In the genomic region with DNA sequence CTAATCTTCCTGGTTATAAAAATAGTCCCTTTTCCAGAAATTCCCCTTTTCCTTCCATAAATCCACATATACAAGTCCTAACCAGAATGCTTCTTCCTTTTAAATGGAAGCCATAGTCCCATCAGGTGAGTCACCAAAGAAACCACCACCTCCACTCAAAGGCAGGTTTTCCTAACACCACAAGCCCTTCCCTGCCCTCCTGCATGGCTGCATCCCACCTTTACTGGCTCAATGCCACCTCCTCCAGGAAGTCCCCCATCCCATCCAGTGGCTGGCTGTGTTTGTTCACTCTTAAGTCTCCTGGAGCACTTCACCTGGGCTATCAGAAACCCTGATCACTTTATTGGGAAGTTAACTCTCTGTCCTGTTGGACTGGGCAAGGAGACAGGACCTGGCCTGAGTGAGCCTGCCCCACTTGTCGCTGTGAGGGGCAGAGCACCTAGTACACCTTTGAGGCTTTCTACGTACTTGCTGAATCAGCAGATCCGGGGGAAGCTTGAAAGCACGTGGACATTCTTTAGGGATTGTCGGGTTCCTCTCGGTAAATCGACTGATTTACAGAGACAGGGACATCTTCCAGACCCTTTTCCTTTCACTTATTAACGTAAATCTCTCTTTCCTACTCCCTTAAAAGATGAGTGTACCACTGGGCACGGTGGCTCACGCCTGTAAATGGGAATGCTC, we compare ENCODE assay signal across 22 cellular contexts.
"Had no signal": no experiment of that assay in that cellular context is flagged by ENCODE, and none has a peak within 500 bp of the region (broad histone marks: within the 10 kb centered on the region; RNA-seq: fewer than 3 reads in every experiment).

No MANE protein-coding gene starts in this region.

- DNase-seq: activated CD4-positive, alpha-beta memory T cell treated with anti-CD3 and anti-CD28 coated beads for 36 hours; activated CD4-positive, alpha-beta T cell treated with anti-CD3 and anti-CD28 coated beads, Interleukin-2, amount 10 ng/mL, durations not matched to agents 24 days and 14 days; activated CD4-positive, CD25-positive, alpha-beta regulatory T cell treated with anti-CD3 and anti-CD28 coated beads, Interleukin-2, amount 50 U/mL, for 72 hours; activated naive CD4-positive, alpha-beta T cell; activated T-cell treated with anti-CD3 and anti-CD28 coated beads, Interleukin-2, amount 50 U/mL, for 72 hours; cerebellar nuclear complex; colonic mucosa; effector CD8-positive, alpha-beta T cell; erythroblast; heart left ventricle; hypothalamus; immature natural killer cell; left ventricle myocardium inferior; mucosa of descending colon; stimulated activated CD4-positive, alpha-beta T cell treated with anti-CD3 and anti-CD28 coated beads, Interleukin-15, amount 100 ng/mL, for 24 hours; stimulated activated CD4-positive, alpha-beta T cell treated with anti-CD3 and anti-CD28 coated beads, Interleukin-2, amount 100 ng/mL, for 24 hours; stimulated activated naive B cell treated with anti-CD40 and anti-IgM and Interleukin-4, amounts not matched to agents 10 μg/mL and 1 μg/mL and 100 μg/mL, for 72 hours; T-helper 9 cell; transverse colon had no signal

- H3K27me3 ChIP-seq: colonic mucosa, transverse colon had no signal

- H3K27ac ChIP-seq: colonic mucosa, heart left ventricle, left ventricle myocardium inferior, transverse colon had no signal

- FAIRE-seq: endometrium had no signal

- H3K36me3 ChIP-seq: colonic mucosa, heart left ventricle, left ventricle myocardium inferior, transverse colon had no signal

- H3K9me3 ChIP-seq: colonic mucosa had no signal

- H3K4me1 ChIP-seq: colonic mucosa, heart left ventricle, left ventricle myocardium inferior, transverse colon had no signal

- H3K4me3 ChIP-seq: colonic mucosa, heart left ventricle, left ventricle myocardium inferior, lung, mucosa of descending colon, smooth muscle cell, transverse colon had no signal

- H3K4me2 ChIP-seq: smooth muscle cell had no signal
